21 cellular contexts compared by ENCODE assay signal in the genomic region with DNA sequence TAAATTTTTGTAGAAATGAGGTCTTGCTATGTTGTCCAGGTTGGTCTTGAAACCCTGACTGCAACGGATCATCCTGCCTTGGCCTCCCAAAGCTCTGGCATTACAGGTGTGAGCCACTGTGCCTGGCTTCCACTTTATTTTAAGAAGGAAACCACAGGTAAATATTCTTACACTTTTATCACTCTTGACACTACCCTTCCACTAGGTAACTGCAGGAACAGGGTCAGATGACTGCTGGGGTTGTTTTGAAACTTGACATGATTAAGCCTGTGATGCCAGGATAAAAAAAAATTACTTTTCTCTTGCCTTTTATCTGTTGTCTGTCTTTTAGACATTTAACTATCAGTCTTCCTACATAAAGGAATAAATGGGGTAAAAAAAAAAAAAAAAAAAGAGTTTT.
"Had no signal": no experiment of that assay in that cellular context is flagged by ENCODE, and none has a peak within 500 bp of the region (broad histone marks: within the 10 kb centered on the region; RNA-seq: fewer than 3 reads in every experiment).

No MANE protein-coding gene starts in this region.

- ATAC-seq: activated T-helper 17 cell treated with anti-CD3 and anti-CD28 coated beads, Interleukin-2, amount 50 U/mL, for 72 hours; foreskin keratinocyte; left lobe of liver; stimulated activated effector memory CD8-positive, alpha-beta T cell treated with anti-CD3 and anti-CD28 coated beads, Interleukin-12 subunit alpha, Interleukin-12 subunit beta, amount 100 ng/mL, for 72 hours; WTC11 had no signal

- H3K27ac Mint-ChIP-seq: activated CD4-positive, alpha-beta memory T cell treated with anti-CD3 and anti-CD28 coated beads for 36 hours; activated T-helper 17 cell treated with anti-CD3 and anti-CD28 coated beads, Interleukin-2, amount 50 U/mL, for 72 hours; stimulated activated effector memory CD8-positive, alpha-beta T cell treated with anti-CD3 and anti-CD28 coated beads, Interleukin-12 subunit alpha, Interleukin-12 subunit beta, amount 100 ng/mL, for 72 hours; WTC11 had no signal

- H3K4me3 Mint-ChIP-seq: activated CD4-positive, alpha-beta memory T cell treated with anti-CD3 and anti-CD28 coated beads for 36 hours; activated T-helper 17 cell treated with anti-CD3 and anti-CD28 coated beads, Interleukin-2, amount 50 U/mL, for 72 hours; central memory CD8-positive, alpha-beta T cell; neural crest cell; stimulated activated effector memory CD8-positive, alpha-beta T cell treated with anti-CD3 and anti-CD28 coated beads, Interleukin-12 subunit alpha, Interleukin-12 subunit beta, amount 100 ng/mL, for 72 hours; WTC11 had no signal

- H3K9me3 Mint-ChIP-seq: activated T-helper 17 cell treated with anti-CD3 and anti-CD28 coated beads, Interleukin-2, amount 50 U/mL, for 72 hours; central memory CD8-positive, alpha-beta T cell; stimulated activated effector memory CD8-positive, alpha-beta T cell treated with anti-CD3 and anti-CD28 coated beads, Interleukin-12 subunit alpha, Interleukin-12 subunit beta, amount 100 ng/mL, for 72 hours had no signal

- H3K4me3 ChIP-seq: ascending aorta, coronary artery, right lobe of liver, thoracic aorta, upper lobe of right lung had no signal

- DNase-seq: activated CD4-positive, alpha-beta memory T cell treated with anti-CD3 and anti-CD28 coated beads for 36 hours; activated CD4-positive, alpha-beta T cell treated with anti-CD3 and anti-CD28 coated beads for 4 hours; activated naive CD4-positive, alpha-beta T cell; activated T-cell treated with anti-CD3 and anti-CD28 coated beads, Interleukin-2, amount 50 U/mL, for 1 hour; foreskin keratinocyte; hippocampal formation; islet precursor cell; mammary epithelial cell; right lobe of liver; small intestine; stimulated activated CD4-positive, alpha-beta T cell treated with anti-CD3 and anti-CD28 coated beads, Interleukin-4, amount 100 ng/mL, for 24 hours; upper lobe of right lung had no signal

- H3K27me3 Mint-ChIP-seq: central memory CD8-positive, alpha-beta T cell had no signal

- H3K4me1 Mint-ChIP-seq: neural crest cell had no signal

- H3K36me3 Mint-ChIP-seq: stimulated activated effector memory CD8-positive, alpha-beta T cell treated with anti-CD3 and anti-CD28 coated beads, Interleukin-12 subunit alpha, Interleukin-12 subunit beta, amount 100 ng/mL, for 72 hours; WTC11 had no signal

- H3K27me3 ChIP-seq: ascending aorta, foreskin keratinocyte, right lobe of liver, upper lobe of right lung had no signal

- H3K9me3 ChIP-seq: ascending aorta, right lobe of liver, thoracic aorta, upper lobe of right lung had no signal

- H3K36me3 ChIP-seq: ascending aorta, right lobe of liver, thoracic aorta, upper lobe of right lung had no signal

- H3K27ac ChIP-seq: ascending aorta, coronary artery, foreskin keratinocyte, right lobe of liver, thoracic aorta, upper lobe of right lung had no signal

- H3K4me1 ChIP-seq: ascending aorta, foreskin keratinocyte, right lobe of liver, upper lobe of right lung had no signal
